1 cellular context compared by ENCODE assay signal in genomic region chr1:152926091-152926490, GRCh38.
TF ChIP-seq lines count a peak whose summit lies in the region.

No MANE protein-coding gene starts in this region.

TF ChIP-seq in H1, 55 proteins besides CTCF, POLR2A, EP300 and RAD21:
- TF ChIP-seq YY1 (IDR thresholded peaks at IDR 0.05; ENCODE audit: low read depth, low read length) (no peak), SIRT6 (IDR thresholded peaks at IDR 0.05; ENCODE audit: low read length) (no peak), GABPA (IDR thresholded peaks at IDR 0.05; ENCODE audit: borderline replicate concordance, insufficient read depth, low read length) (no peak), NRF1 (IDR thresholded peaks at IDR 0.05; ENCODE audit: low read depth, low read length) (no peak), CEBPB (IDR thresholded peaks at IDR 0.05; ENCODE audit: low read depth, low read length) (no peak), SAP30 (IDR thresholded peaks at IDR 0.05; ENCODE audit: insufficient read depth, insufficient replicate concordance, low read length) (no peak), BRCA1 (IDR thresholded peaks at IDR 0.05; ENCODE audit: low read depth, low read length) (no peak), EZH2 (IDR thresholded peaks at IDR 0.05; ENCODE audit: low read depth, low read length, severe bottlenecking) (no peak), HDAC6 (IDR thresholded peaks at IDR 0.05; ENCODE audit: low read depth, low read length) (no peak), CBX8 (IDR thresholded peaks at IDR 0.05; ENCODE audit: borderline replicate concordance, low read depth, low read length) (no peak), BACH1 (IDR thresholded peaks at IDR 0.05; ENCODE audit: low read length) (no peak), ATF3 (IDR thresholded peaks at IDR 0.05; ENCODE audit: insufficient read depth, low read depth, low read length) (no peak), CHD1 (IDR thresholded peaks at IDR 0.05; ENCODE audit: low read depth, low read length) (no peak)
- TF ChIP-seq, protein P1, sequence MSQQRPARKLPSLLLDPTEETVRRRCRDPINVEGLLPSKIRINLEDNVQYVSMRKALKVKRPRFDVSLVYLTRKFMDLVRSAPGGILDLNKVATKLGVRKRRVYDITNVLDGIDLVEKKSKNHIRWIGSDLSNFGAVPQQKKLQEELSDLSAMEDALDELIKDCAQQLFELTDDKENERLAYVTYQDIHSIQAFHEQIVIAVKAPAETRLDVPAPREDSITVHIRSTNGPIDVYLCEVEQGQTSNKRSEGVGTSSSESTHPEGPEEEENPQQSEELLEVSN (IDR thresholded peaks at IDR 0.05), result no peak
- TF ChIP-seq, protein P2, sequence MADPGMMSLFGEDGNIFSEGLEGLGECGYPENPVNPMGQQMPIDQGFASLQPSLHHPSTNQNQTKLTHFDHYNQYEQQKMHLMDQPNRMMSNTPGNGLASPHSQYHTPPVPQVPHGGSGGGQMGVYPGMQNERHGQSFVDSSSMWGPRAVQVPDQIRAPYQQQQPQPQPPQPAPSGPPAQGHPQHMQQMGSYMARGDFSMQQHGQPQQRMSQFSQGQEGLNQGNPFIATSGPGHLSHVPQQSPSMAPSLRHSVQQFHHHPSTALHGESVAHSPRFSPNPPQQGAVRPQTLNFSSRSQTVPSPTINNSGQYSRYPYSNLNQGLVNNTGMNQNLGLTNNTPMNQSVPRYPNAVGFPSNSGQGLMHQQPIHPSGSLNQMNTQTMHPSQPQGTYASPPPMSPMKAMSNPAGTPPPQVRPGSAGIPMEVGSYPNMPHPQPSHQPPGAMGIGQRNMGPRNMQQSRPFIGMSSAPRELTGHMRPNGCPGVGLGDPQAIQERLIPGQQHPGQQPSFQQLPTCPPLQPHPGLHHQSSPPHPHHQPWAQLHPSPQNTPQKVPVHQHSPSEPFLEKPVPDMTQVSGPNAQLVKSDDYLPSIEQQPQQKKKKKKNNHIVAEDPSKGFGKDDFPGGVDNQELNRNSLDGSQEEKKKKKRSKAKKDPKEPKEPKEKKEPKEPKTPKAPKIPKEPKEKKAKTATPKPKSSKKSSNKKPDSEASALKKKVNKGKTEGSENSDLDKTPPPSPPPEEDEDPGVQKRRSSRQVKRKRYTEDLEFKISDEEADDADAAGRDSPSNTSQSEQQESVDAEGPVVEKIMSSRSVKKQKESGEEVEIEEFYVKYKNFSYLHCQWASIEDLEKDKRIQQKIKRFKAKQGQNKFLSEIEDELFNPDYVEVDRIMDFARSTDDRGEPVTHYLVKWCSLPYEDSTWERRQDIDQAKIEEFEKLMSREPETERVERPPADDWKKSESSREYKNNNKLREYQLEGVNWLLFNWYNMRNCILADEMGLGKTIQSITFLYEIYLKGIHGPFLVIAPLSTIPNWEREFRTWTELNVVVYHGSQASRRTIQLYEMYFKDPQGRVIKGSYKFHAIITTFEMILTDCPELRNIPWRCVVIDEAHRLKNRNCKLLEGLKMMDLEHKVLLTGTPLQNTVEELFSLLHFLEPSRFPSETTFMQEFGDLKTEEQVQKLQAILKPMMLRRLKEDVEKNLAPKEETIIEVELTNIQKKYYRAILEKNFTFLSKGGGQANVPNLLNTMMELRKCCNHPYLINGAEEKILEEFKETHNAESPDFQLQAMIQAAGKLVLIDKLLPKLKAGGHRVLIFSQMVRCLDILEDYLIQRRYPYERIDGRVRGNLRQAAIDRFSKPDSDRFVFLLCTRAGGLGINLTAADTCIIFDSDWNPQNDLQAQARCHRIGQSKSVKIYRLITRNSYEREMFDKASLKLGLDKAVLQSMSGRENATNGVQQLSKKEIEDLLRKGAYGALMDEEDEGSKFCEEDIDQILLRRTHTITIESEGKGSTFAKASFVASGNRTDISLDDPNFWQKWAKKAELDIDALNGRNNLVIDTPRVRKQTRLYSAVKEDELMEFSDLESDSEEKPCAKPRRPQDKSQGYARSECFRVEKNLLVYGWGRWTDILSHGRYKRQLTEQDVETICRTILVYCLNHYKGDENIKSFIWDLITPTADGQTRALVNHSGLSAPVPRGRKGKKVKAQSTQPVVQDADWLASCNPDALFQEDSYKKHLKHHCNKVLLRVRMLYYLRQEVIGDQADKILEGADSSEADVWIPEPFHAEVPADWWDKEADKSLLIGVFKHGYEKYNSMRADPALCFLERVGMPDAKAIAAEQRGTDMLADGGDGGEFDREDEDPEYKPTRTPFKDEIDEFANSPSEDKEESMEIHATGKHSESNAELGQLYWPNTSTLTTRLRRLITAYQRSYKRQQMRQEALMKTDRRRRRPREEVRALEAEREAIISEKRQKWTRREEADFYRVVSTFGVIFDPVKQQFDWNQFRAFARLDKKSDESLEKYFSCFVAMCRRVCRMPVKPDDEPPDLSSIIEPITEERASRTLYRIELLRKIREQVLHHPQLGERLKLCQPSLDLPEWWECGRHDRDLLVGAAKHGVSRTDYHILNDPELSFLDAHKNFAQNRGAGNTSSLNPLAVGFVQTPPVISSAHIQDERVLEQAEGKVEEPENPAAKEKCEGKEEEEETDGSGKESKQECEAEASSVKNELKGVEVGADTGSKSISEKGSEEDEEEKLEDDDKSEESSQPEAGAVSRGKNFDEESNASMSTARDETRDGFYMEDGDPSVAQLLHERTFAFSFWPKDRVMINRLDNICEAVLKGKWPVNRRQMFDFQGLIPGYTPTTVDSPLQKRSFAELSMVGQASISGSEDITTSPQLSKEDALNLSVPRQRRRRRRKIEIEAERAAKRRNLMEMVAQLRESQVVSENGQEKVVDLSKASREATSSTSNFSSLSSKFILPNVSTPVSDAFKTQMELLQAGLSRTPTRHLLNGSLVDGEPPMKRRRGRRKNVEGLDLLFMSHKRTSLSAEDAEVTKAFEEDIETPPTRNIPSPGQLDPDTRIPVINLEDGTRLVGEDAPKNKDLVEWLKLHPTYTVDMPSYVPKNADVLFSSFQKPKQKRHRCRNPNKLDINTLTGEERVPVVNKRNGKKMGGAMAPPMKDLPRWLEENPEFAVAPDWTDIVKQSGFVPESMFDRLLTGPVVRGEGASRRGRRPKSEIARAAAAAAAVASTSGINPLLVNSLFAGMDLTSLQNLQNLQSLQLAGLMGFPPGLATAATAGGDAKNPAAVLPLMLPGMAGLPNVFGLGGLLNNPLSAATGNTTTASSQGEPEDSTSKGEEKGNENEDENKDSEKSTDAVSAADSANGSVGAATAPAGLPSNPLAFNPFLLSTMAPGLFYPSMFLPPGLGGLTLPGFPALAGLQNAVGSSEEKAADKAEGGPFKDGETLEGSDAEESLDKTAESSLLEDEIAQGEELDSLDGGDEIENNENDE (IDR thresholded peaks at IDR 0.05; ENCODE audit: insufficient replicate concordance, low read length), result no peak
- TF ChIP-seq, protein P3, sequence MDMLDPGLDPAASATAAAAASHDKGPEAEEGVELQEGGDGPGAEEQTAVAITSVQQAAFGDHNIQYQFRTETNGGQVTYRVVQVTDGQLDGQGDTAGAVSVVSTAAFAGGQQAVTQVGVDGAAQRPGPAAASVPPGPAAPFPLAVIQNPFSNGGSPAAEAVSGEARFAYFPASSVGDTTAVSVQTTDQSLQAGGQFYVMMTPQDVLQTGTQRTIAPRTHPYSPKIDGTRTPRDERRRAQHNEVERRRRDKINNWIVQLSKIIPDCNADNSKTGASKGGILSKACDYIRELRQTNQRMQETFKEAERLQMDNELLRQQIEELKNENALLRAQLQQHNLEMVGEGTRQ (IDR thresholded peaks at IDR 0.05; ENCODE audit: low read length), result no peak
